Comparison of ENCODE assay signal across 1 cellular context in the genomic region with DNA sequence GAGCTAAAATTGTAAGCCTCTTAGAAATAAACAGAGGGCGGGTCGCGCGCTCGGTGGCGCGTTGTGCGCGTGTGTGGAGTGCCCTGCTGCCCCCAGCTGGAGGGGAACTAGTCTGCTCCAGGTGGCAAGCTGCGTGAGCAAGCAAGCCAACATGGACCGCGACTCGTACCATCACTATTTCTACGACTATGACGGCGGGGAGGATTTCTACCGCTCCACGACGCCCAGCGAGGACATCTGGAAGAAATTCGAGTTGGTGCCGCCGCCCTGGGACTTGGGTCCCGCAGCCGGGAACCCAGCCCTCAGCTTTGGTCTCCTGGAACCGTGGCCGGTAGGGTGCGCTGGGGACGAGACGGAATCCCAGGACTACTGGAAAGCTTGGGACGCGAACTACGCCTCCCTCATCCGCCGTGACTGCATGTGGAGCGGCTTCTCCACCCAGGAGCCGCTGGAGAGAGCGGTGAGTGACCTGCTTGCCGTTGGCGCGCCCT.
TF ChIP-seq lines count a peak whose summit lies in the region.

No MANE protein-coding gene starts in this region.

TF ChIP-seq in HepG2, 621 proteins besides CTCF, POLR2A, EP300 and RAD21 (continued from another document):
- TF ChIP-seq, protein P1, sequence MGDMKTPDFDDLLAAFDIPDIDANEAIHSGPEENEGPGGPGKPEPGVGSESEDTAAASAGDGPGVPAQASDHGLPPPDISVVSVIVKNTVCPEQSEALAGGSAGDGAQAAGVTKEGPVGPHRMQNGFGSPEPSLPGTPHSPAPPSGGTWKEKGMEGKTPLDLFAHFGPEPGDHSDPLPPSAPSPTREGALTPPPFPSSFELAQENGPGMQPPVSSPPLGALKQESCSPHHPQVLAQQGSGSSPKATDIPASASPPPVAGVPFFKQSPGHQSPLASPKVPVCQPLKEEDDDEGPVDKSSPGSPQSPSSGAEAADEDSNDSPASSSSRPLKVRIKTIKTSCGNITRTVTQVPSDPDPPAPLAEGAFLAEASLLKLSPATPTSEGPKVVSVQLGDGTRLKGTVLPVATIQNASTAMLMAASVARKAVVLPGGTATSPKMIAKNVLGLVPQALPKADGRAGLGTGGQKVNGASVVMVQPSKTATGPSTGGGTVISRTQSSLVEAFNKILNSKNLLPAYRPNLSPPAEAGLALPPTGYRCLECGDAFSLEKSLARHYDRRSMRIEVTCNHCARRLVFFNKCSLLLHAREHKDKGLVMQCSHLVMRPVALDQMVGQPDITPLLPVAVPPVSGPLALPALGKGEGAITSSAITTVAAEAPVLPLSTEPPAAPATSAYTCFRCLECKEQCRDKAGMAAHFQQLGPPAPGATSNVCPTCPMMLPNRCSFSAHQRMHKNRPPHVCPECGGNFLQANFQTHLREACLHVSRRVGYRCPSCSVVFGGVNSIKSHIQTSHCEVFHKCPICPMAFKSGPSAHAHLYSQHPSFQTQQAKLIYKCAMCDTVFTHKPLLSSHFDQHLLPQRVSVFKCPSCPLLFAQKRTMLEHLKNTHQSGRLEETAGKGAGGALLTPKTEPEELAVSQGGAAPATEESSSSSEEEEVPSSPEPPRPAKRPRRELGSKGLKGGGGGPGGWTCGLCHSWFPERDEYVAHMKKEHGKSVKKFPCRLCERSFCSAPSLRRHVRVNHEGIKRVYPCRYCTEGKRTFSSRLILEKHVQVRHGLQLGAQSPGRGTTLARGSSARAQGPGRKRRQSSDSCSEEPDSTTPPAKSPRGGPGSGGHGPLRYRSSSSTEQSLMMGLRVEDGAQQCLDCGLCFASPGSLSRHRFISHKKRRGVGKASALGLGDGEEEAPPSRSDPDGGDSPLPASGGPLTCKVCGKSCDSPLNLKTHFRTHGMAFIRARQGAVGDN (CRISPR knock-in tag; IDR thresholded peaks at IDR 0.05): peak; percentile 26; the same call in 1 of the 2 replicates
- no peak for TF ChIP-seq AHDC1 (CRISPR knock-in tag; IDR thresholded peaks at IDR 0.05; ENCODE audit: borderline replicate concordance)
- TF ChIP-seq ZNF800 (CRISPR knock-in tag; IDR thresholded peaks at IDR 0.05): 0 out of 2 replicates have a peak, but pooled peaks have one; percentile 49
- TF ChIP-seq SALL1 (CRISPR knock-in tag; IDR thresholded peaks at IDR 0.05): peak; percentile 13; the same call in 1 of the 2 replicates
- TF ChIP-seq HMGXB4 (CRISPR knock-in tag; IDR thresholded peaks at IDR 0.05; ENCODE audit: borderline replicate concordance in 1 of 2, low read depth in 1 of 2): 0 out of 4 replicates have a peak, but pooled peaks of 1 of the 2 experiments have one; percentile 28
- no peak for TF ChIP-seq ZNF431 (CRISPR knock-in tag; IDR thresholded peaks at IDR 0.05; ENCODE audit: borderline replicate concordance, low read depth)
- TF ChIP-seq MIER3 (CRISPR knock-in tag; IDR thresholded peaks at IDR 0.05; ENCODE audit: borderline replicate concordance): no peak
- no peak for TF ChIP-seq NFATC3 (CRISPR knock-in tag; IDR thresholded peaks at IDR 0.05)
